ENCODE assay signal across 10 cellular contexts in genomic region chr22:42964994-42965699, GRCh38. TPM values are rescaled to one million over a fixed set of nuclear protein-coding genes. Genes with fewer than 3 reads are reported as not detected.
DNase-seq lines count a peak whose midpoint lies in the region; ATAC-seq, FAIRE-seq and TF ChIP-seq lines count a peak whose summit lies in the region.
"Had no signal": no experiment of that assay in that cellular context is flagged by ENCODE, and none has a peak within 500 bp of the region (broad histone marks: within the 10 kb centered on the region; RNA-seq: fewer than 3 reads in every experiment).

No MANE protein-coding gene starts in this region.

- 0 out of 2 replicates have a peak overlapping the region, but pooled peaks have one; percentile 15 for H3K4me2 ChIP-seq in HepG2 (ENCODE audit: low read depth, low read length)

- H2AFZ ChIP-seq in HepG2 (ENCODE audit: low read length): no peak overlapping the region

- no peak for FAIRE-seq in HepG2 (lab: Jason Lieb, UNC)

- H3K36me3 Mint-ChIP-seq in stimulated activated naive B cell treated with anti-CD40 and anti-IgM and Interleukin-4, amounts not matched to agents 10 μg/mL and 1 μg/mL and 100 μg/mL, for 72 hours: peaks cover 19 to 41% of the 10 kb centered on the region in 2 donors

- TF ChIP-seq POLR2A in HepG2 (IDR thresholded peaks at IDR 0.05; ENCODE audit: insufficient read depth in 1 of 2, low read depth in 2 of 2, low read length in 2 of 2) (no peak), right lobe of liver (IDR thresholded peaks at IDR 0.05) (no peak)

- peaks cover 88% of the 10 kb centered on the region for H3K79me2 ChIP-seq in HepG2 (ENCODE audit: insufficient read depth, low read length)

- no peaks in the 10 kb centered on the region for H3K9me3 Mint-ChIP-seq in stimulated activated naive B cell treated with anti-CD40 and anti-IgM and Interleukin-4, amounts not matched to agents 10 μg/mL and 1 μg/mL and 100 μg/mL, for 72 hours

- H3K36me3 ChIP-seq in HepG2 (replicated peaks in 1 of 2; ENCODE audit: control insufficient read depth in 1 of 2, insufficient read depth in 2 of 2, low read length in 2 of 2) (peaks cover 2 to 23% of the 10 kb centered on the region in 2 experiments; a peak in 3 of 5 replicates), right lobe of liver (no peaks in the 10 kb centered on the region), ascending aorta (peaks cover 0 to 28% of the 10 kb centered on the region in 2 donors)
- H3K36me3 ChIP-seq: adrenal gland, lower lobe of right lung had no signal

- no peaks in the 10 kb centered on the region for H3K27me3 ChIP-seq in HepG2 (ENCODE audit: control insufficient read depth in 1 of 2, insufficient read depth in 2 of 2, low read length in 2 of 2)
- no peaks in the 10 kb centered on the region for H3K27me3 ChIP-seq in right lobe of liver
- H3K27me3 ChIP-seq in ascending aorta: no peaks in the 10 kb centered on the region
- H3K27me3 ChIP-seq: adrenal gland had no signal

- H3K27ac ChIP-seq in HepG2 (ENCODE audit: extremely low read length, insufficient read depth, low read length) (peak overlapping the region; percentile 19), right lobe of liver (no peak overlapping the region), ascending aorta (no peak overlapping the region)
- H3K27ac ChIP-seq: adrenal gland, lower lobe of right lung had no signal

- peak overlapping the region; percentile 90 for H3K27ac Mint-ChIP-seq in stimulated activated naive B cell treated with anti-CD40 and anti-IgM and Interleukin-4, amounts not matched to agents 10 μg/mL and 1 μg/mL and 100 μg/mL, for 72 hours

- intact Hi-C loops in HepG2 (cut with micrococcal nuclease; ENCODE audit: unreplicated experiment): loop anchor here (5.0 kb wide), 1 partner anchor 38 kb away; no protein-coding TSS in a partner anchor
- intact Hi-C loops in right lobe of liver (cut with DNase I): no loop called here
- intact Hi-C loops in ascending aorta (cut with DNase I): no loop called here

- H3K4me3 Mint-ChIP-seq in stimulated activated naive B cell treated with anti-CD40 and anti-IgM and Interleukin-4, amounts not matched to agents 10 μg/mL and 1 μg/mL and 100 μg/mL, for 72 hours: no peak overlapping the region

- TF ChIP-seq EP300 in HepG2 (IDR thresholded peaks at IDR 0.05; ENCODE audit: low read depth in 2 of 2, low read length in 2 of 2): peak in 1 of 2 experiments; percentile 59; a peak in 2 of 4 replicates
- TF ChIP-seq EP300 in HepG2 (CRISPR knock-in tag; IDR thresholded peaks at IDR 0.05; ENCODE audit: borderline replicate concordance): no peak

- no peaks in the 10 kb centered on the region for H3K27me3 Mint-ChIP-seq in stimulated activated naive B cell treated with anti-CD40 and anti-IgM and Interleukin-4, amounts not matched to agents 10 μg/mL and 1 μg/mL and 100 μg/mL, for 72 hours

- H3K9ac ChIP-seq in HepG2 (ENCODE audit: insufficient read depth, low read depth, low read length): no peak overlapping the region

- no peak for TF ChIP-seq CTCF in HepG2 (CRISPR knock-in tag; IDR thresholded peaks at IDR 0.05)
- TF ChIP-seq CTCF in right lobe of liver (IDR thresholded peaks at IDR 0.05): no peak
- no peak for TF ChIP-seq CTCF in choroid plexus epithelial cell (conservative IDR thresholded peaks at IDR 0.05; ENCODE audit: low read depth, low read length)
- TF ChIP-seq CTCF in ascending aorta (IDR thresholded peaks at IDR 0.05): no peak

- in situ Hi-C loops in HepG2 (cut with HindIII; ENCODE audit: extremely low pct_ligation_motif_present, low pct_unique_long_range_greater_than_20kb): no loop called here

- H3K4me1 ChIP-seq in HepG2 (ENCODE audit: insufficient read depth, low read length) (peaks cover 82% of the 10 kb centered on the region), right lobe of liver (peaks cover 0 to 22% (median 12%) of the 10 kb centered on the region in 4 donors), ascending aorta (peaks cover 5 to 32% of the 10 kb centered on the region in 2 donors)

- H3K9me3 ChIP-seq in HepG2 (ENCODE audit: low read length) (no peaks in the 10 kb centered on the region), right lobe of liver (no peaks in the 10 kb centered on the region), ascending aorta (no peaks in the 10 kb centered on the region)
- H3K9me3 ChIP-seq: adrenal gland, lower lobe of right lung had no signal

- CTCF ChIA-PET in HepG2 (lab: Yijun Ruan, JAX; ENCODE audit: low intra/inter-chr PET ratio, low total read pairs): no interaction called here

- no peak for TF ChIP-seq RAD21 in HepG2 (CRISPR knock-in tag; IDR thresholded peaks at IDR 0.05)

- ATAC-seq in HepG2 (peak; percentile 36), right lobe of liver (no peak), HG02938 (IDR thresholded peaks at IDR 0.05; ENCODE audit: unreplicated experiment) (no peak)
- peak; percentile 75 to 87 for ATAC-seq in stimulated activated naive B cell treated with anti-CD40 and anti-IgM and Interleukin-4, amounts not matched to agents 10 μg/mL and 1 μg/mL and 100 μg/mL, for 72 hours (replicated peaks)
- ATAC-seq: lower lobe of right lung had no signal

- POLR2A ChIA-PET in HepG2 (lab: Yijun Ruan, JAX): interaction anchor here (0.7 to 2.1 kb wide), 4 partner anchors 9 to 49 kb away, joined by 3 to 13 read pairs (median 6); no protein-coding TSS in a partner anchor

- no TSS peak for BruUV-seq in HepG2 (replicated peaks; lab: Mats Ljungman, UMichigan)

- H3K4me3 ChIP-seq in HepG2 (replicated peaks in 1 of 3; ENCODE audit: insufficient read depth in 1 of 3, low read depth in 2 of 3, low read length in 3 of 3) (no peak overlapping the region), right lobe of liver (no peak overlapping the region), choroid plexus epithelial cell (ENCODE audit: low read depth, low read length) (no peak overlapping the region), ascending aorta (no peak overlapping the region)
- H3K4me3 ChIP-seq: adrenal gland, lower lobe of right lung had no signal

- WGBS in HepG2 (ENCODE audit: low lambda C conversion rate): 62% methylated on average over 6 of the region's 6 CpGs
- WGBS in right lobe of liver (ENCODE audit: insufficient coverage, low coverage, low lambda C conversion rate, missing lambda C conversion rate): 67% methylated on average over 6 of the region's 6 CpGs

- peaks cover 43 to 73% of the 10 kb centered on the region in 2 donors for H3K4me1 Mint-ChIP-seq in stimulated activated naive B cell treated with anti-CD40 and anti-IgM and Interleukin-4, amounts not matched to agents 10 μg/mL and 1 μg/mL and 100 μg/mL, for 72 hours

- DNase-seq in HepG2 (ENCODE audit: low spot score) (peak; percentile 77), right lobe of liver (no peak), NCI-H345 (lab: John Stamatoyannopoulos, UW) (peak; percentile 78), choroid plexus epithelial cell (ENCODE audit: low read depth) (peak; percentile 70), NCI-H2196 treated with DMSO at 0.1 percent for 48 hours (lab: John Stamatoyannopoulos, UW; ENCODE audit: unreplicated experiment) (no peak), ascending aorta (ENCODE audit: low spot score in 2 of 2) (no peak)
- DNase-seq in stimulated activated naive B cell treated with anti-CD40 and anti-IgM and Interleukin-4, amounts not matched to agents 10 μg/mL and 1 μg/mL and 100 μg/mL, for 72 hours: peak; percentile 21
- DNase-seq: lower lobe of right lung had no signal

- H4K20me1 ChIP-seq in HepG2 (ENCODE audit: insufficient read depth, low read length): peaks cover 8% of the 10 kb centered on the region; the same call in 1 of the 2 replicates

TF ChIP-seq in HepG2, 621 proteins besides CTCF, POLR2A, EP300 and RAD21 (continues in another document):
- no peak for TF ChIP-seq ZNF343 (CRISPR knock-in tag; IDR thresholded peaks at IDR 0.05)
- TF ChIP-seq ZMYM4 (CRISPR knock-in tag; IDR thresholded peaks at IDR 0.05): no peak
- no peak for TF ChIP-seq ZNF362 (CRISPR knock-in tag; IDR thresholded peaks at IDR 0.05; ENCODE audit: borderline replicate concordance)

RNA-seq across cellular contexts. Expression of gene PACSIN2, which starts 49.8 kb away (rescaled TPM):
- 54.1 and 65.1 TPM in 2 replicates for total RNA-seq in HepG2 (2016; rRNA removed; fragmentation: Illumina TruSeq; extraction: Trizol)
- total RNA-seq in HepG2 (2016; cell fraction: cytosol; rRNA removed; fragmentation: Illumina TruSeq; extraction: Trizol; ENCODE audit: low read depth): 5.4 and 5.7 TPM in 2 replicates
- 53.7 and 62.1 TPM in 2 replicates for total RNA-seq in HepG2 (2016; cell fraction: insoluble cytoplasmic fraction; rRNA removed; fragmentation: Illumina TruSeq; extraction: Trizol)
- 15.4 and 16.7 TPM in 2 replicates for total RNA-seq in HepG2 (2016; cell fraction: membrane; rRNA removed; fragmentation: Illumina TruSeq; extraction: Trizol)
- total RNA-seq in HepG2 (2016; cell fraction: nucleus; rRNA removed; fragmentation: Illumina TruSeq; extraction: Trizol): 35.2 and 37.4 TPM in 2 replicates
- 64.1 and 68.8 TPM in 2 replicates for polyA plus RNA-seq in HepG2 (2011; rRNA removed)
- polyA plus RNA-seq in HepG2 (2011; cell fraction: cytosol; rRNA removed): 70.2 and 76.7 TPM in 2 replicates
- polyA plus RNA-seq in HepG2 (2011; cell fraction: nucleus; rRNA removed): 42.1 and 45.1 TPM in 2 replicates
- polyA plus RNA-seq in HepG2 (2012): 42.2 and 49.5 TPM in 2 replicates
- 3.1 and 3.5 TPM in 2 replicates for polyA plus RNA-seq in HepG2 (2016; cell fraction: cytosol; fragmentation: Illumina TruSeq; extraction: Trizol; ENCODE audit: low read depth)
- 60.9 and 68.0 TPM in 2 replicates for polyA plus RNA-seq in HepG2 (2016; cell fraction: insoluble cytoplasmic fraction; fragmentation: Illumina TruSeq; extraction: Trizol; ENCODE audit: low read depth)
- 8.6 and 9.2 TPM in 2 replicates for polyA plus RNA-seq in HepG2 (2016; cell fraction: membrane; fragmentation: Illumina TruSeq; extraction: Trizol; ENCODE audit: low read depth)
- 40.7 and 42.6 TPM in 2 replicates for polyA plus RNA-seq in HepG2 (2016; cell fraction: nucleus; fragmentation: Illumina TruSeq; extraction: Trizol; ENCODE audit: insufficient read depth, low read depth)
- polyA minus RNA-seq in HepG2 (2011; rRNA and poly(A)+ RNA removed; ENCODE audit: low replicate concordance): 20.8 and 43.5 TPM in 2 replicates
- 26.2 and 26.4 TPM in 2 replicates for polyA minus RNA-seq in HepG2 (2011; cell fraction: cytosol; rRNA and poly(A)+ RNA removed)
- polyA minus RNA-seq in HepG2 (2011; cell fraction: nucleus; rRNA and poly(A)+ RNA removed): 29.3 and 33.6 TPM in 2 replicates
- 10 to 100 TPM; 21.4 to 67.0 (median 47.1) TPM for total RNA-seq in right lobe of liver
- 95.5 TPM for total RNA-seq in ascending aorta

Comparison
In these comparisons a context has a peak if more than half of its experiments do, and no peak if none do; other contexts are left out.
1. ATAC-seq: peak in HepG2 (single experiment) and stimulated activated naive B cell treated with anti-CD40 and anti-IgM and Interleukin-4, amounts not matched to agents 10 μg/mL and 1 μg/mL and 100 μg/mL, for 72 hours (2 of 2); none in right lobe of liver (0 of 4) and HG02938 (single experiment).
2. DNase-seq: peak in HepG2 (single experiment), NCI-H345 (single experiment), choroid plexus epithelial cell (single experiment) and stimulated activated naive B cell treated with anti-CD40 and anti-IgM and Interleukin-4, amounts not matched to agents 10 μg/mL and 1 μg/mL and 100 μg/mL, for 72 hours (single experiment); none in right lobe of liver (0 of 3), NCI-H2196 treated with DMSO at 0.1 percent for 48 hours (single experiment) and ascending aorta (0 of 2).